Comparison of ENCODE assay signal across 8 cellular contexts in the genomic region with DNA sequence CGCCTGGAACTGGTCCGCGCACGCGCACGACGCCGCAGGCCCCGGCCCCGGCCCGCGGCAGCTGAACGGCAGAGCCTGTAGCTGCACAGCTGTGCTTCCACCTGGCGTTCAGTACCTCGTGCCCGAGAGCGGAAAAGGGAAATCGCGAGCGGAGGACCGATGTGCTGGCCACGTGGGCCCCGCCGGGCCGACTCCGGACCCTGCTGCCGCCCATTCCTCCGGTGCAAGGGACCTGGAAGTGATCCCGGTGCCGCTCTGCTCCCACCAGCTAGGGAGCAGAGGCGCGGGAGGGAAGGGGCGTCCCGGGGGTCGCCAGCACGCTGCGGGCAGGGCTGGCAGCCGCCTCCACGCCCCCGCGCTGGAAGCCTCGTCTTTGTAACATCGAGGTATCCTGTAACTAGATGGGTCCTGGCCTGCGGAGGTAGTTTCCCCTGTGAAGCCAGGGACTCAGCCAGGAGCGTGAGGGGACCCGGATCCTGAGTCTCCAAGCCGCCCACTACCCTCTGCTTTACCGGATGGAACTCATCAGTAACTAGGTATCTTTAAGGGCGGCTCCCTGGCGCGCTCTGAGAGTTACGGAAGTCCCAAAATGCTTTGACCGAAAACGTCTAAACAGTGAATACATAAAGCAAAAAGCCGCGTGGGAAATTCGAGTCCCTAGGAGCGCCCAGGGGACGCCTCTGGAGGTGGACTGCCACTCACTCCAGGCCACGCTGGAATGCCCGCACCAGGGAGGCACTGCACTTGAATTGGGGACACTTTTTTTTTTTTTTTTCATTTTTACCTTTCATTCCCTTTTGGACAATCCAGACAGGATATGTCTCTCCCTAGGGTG.
A peak's percentile ranks its signal among the peaks of the same experiment; 100 is the strongest.
DNase-seq lines count a peak whose midpoint lies in the region; ATAC-seq lines count a peak whose summit lies in the region.

No MANE protein-coding gene starts in this region.

- no peaks in the 10 kb centered on the region for H3K27me3 Mint-ChIP-seq in memory B cell

- peak overlapping the region; percentile 90 for H3K27ac Mint-ChIP-seq in memory B cell

- peaks cover 21% of the 10 kb centered on the region for H3K4me1 Mint-ChIP-seq in memory B cell

- peak overlapping the region; percentile 70 for H3K4me3 Mint-ChIP-seq in memory B cell

- peaks cover 9% of the 10 kb centered on the region for H3K36me3 Mint-ChIP-seq in memory B cell

- ATAC-seq in GM18868 (IDR thresholded peaks at IDR 0.05; ENCODE audit: unreplicated experiment), result peak; percentile 53
- peak; percentile 46 for ATAC-seq in HG03103 (IDR thresholded peaks at IDR 0.05; ENCODE audit: low read depth, unreplicated experiment)
- peak; percentile 48 for ATAC-seq in memory B cell (ENCODE audit: low read depth)

- peak; percentile 93 for DNase-seq in 8988T
- DNase-seq in NCI-H226, result peak; percentile 81
- DNase-seq in activated CD4-positive, CD25-positive, alpha-beta regulatory T cell treated with anti-CD3 and anti-CD28 coated beads, Interleukin-2, amount 50 U/mL, for 16 hours (ENCODE audit: low read depth, low spot score), result peak; percentile 87
- DNase-seq in dedifferentiated amniotic fluid mesenchymal stem cell (ENCODE audit: extremely low spot score), result peak; percentile 15
- peak; percentile 82 to 93 for DNase-seq in memory B cell (ENCODE audit: low spot score in 2 of 2)
- peak; percentile 87 for DNase-seq in stimulated activated CD8-positive, alpha-beta memory T cell treated with anti-CD3 and anti-CD28 coated beads, Interleukin-12 subunit alpha, Interleukin-12 subunit beta, amount 100 ng/mL, for 24 hours (ENCODE audit: extremely low read depth)

- H3K9me3 Mint-ChIP-seq in memory B cell, result no peaks in the 10 kb centered on the region

Comparison
In these comparisons a context has a peak if more than half of its experiments do, and no peak if none do; other contexts are left out.
1. Peak in every context shown above with its lines: DNase-seq and ATAC-seq.
2. DNase-seq: peak in every context shown above with its lines; median percentile 93 in 8988T; 88 in memory B cell; 87 in activated CD4-positive, CD25-positive, alpha-beta regulatory T cell treated with anti-CD3 and anti-CD28 coated beads, Interleukin-2, amount 50 U/mL, for 16 hours; 87 in stimulated activated CD8-positive, alpha-beta memory T cell treated with anti-CD3 and anti-CD28 coated beads, Interleukin-12 subunit alpha, Interleukin-12 subunit beta, amount 100 ng/mL, for 24 hours; 81 in NCI-H226; 15 in dedifferentiated amniotic fluid mesenchymal stem cell.